16 cellular contexts compared by ENCODE assay signal in the genomic region with DNA sequence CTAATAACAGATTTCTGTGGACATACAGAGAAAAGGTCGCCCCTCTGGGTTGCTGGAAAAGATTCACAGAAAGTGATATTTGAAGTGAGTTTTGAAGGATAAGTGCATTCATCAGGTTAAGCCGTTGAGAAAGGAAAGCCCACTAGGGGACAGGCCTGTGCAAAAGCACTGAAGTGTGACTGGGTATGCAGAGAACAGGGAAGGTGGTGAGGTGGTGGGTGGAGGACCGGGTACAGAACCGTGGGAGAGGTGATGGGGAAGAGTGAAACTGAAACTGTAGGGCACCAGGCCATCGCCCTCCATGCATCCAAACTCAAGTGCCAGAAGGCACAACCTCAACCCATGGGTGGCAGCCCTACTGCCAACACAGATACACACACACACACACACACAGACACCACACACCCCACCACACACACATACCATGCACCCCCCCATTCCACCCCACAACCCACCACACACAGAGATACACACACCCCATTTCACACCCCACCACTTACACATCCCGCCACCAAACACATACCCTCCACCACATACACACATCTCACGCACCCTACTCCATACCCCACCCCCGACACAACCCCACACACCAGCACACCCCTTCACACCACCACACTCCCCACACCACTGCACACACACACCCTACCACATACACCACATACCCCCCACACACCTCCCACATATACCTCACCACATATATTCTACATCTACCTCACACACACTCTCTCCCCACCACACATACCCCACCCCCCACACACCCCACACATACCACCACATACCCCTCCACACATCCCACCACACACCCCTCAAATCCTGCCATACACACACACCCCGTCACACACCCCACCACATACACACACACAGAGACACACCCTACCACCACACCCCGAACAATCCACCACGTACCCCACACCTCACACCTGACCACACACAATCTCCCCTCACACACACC. TPM values are rescaled to one million over a fixed set of nuclear protein-coding genes. Genes with fewer than 3 reads are reported as not detected.
DNase-seq lines count a peak whose midpoint lies in the region; ATAC-seq and TF ChIP-seq lines count a peak whose summit lies in the region.
"Had no signal": no experiment of that assay in that cellular context is flagged by ENCODE, and none has a peak within 500 bp of the region (broad histone marks: within the 10 kb centered on the region; RNA-seq: fewer than 3 reads in every experiment).

No MANE protein-coding gene starts in this region.

- no peaks in the 10 kb centered on the region for H3K36me3 ChIP-seq in CD8-positive, alpha-beta memory T cell (ENCODE audit: insufficient read depth, low read length)

- peak; percentile 47 for ATAC-seq in activated CD8-positive, alpha-beta T cell treated with anti-CD3 and anti-CD28 coated beads, Interleukin-2, amount 10 ng/mL, durations not matched to agents 7 days and 5 days
- ATAC-seq in HG02852 (IDR thresholded peaks at IDR 0.05; ENCODE audit: unreplicated experiment) (no peak), left cardiac atrium (no peak)
- ATAC-seq: psoas muscle had no signal

- H3K27me3 ChIP-seq in CD8-positive, alpha-beta memory T cell (ENCODE audit: insufficient read depth, low read length, poor library complexity, severe bottlenecking): no peaks in the 10 kb centered on the region

- POLR2A ChIA-PET in CD8-positive, alpha-beta memory T cell (lab: Charles Lee): no interaction called here
- POLR2A ChIA-PET in activated CD8-positive, alpha-beta T cell treated with anti-CD3 and anti-CD28 coated beads, Interleukin-2, amount 10 ng/mL, durations not matched to agents 7 days and 5 days (lab: Charles Lee): no interaction called here

- peaks cover 12 to 22% (median 13%) of the 10 kb centered on the region in 3 donors for H3K36me3 Mint-ChIP-seq in CD8-positive, alpha-beta memory T cell
- no peaks in the 10 kb centered on the region for H3K36me3 Mint-ChIP-seq in activated CD8-positive, alpha-beta T cell treated with anti-CD3 and anti-CD28 coated beads, Interleukin-2, amount 10 ng/mL, durations not matched to agents 7 days and 5 days (ENCODE audit: low read depth)
- peaks cover 12 to 28% (median 19%) of the 10 kb centered on the region in 3 donors for H3K36me3 Mint-ChIP-seq in immature natural killer cell

- peak overlapping the region in 3 of 7 donors; percentile 14 to 30 (median 25) for H3K4me3 Mint-ChIP-seq in CD8-positive, alpha-beta memory T cell
- no peak overlapping the region for H3K4me3 Mint-ChIP-seq in activated CD8-positive, alpha-beta T cell treated with anti-CD3 and anti-CD28 coated beads, Interleukin-2, amount 10 ng/mL, durations not matched to agents 7 days and 5 days
- peak overlapping the region; percentile 37 to 57 (median 46) for H3K4me3 Mint-ChIP-seq in immature natural killer cell

- H3K27ac ChIP-seq in CD8-positive, alpha-beta memory T cell (ENCODE audit: low read depth, low read length): no peak overlapping the region
- no peak overlapping the region for H3K27ac ChIP-seq in caudate nucleus (ENCODE audit: low read depth, low read length)
- H3K27ac ChIP-seq: psoas muscle had no signal

- peaks cover 0 to 19% (median 12%) of the 10 kb centered on the region in 5 donors for H3K9me3 Mint-ChIP-seq in CD8-positive, alpha-beta memory T cell
- peaks cover 10% of the 10 kb centered on the region for H3K9me3 Mint-ChIP-seq in activated CD8-positive, alpha-beta T cell treated with anti-CD3 and anti-CD28 coated beads, Interleukin-2, amount 10 ng/mL, durations not matched to agents 7 days and 5 days (ENCODE audit: insufficient read depth)
- peaks cover 0 to 8% (median 5%) of the 10 kb centered on the region in 6 donors for H3K9me3 Mint-ChIP-seq in immature natural killer cell

- no peaks in the 10 kb centered on the region for H3K9me3 ChIP-seq in CD8-positive, alpha-beta memory T cell (ENCODE audit: low read length)
- H3K9me3 ChIP-seq: psoas muscle had no signal

- in situ Hi-C loops in GM13976 (cut with MboI; ENCODE audit: low sequenced_read_pairs, unreplicated experiment): no loop called here

- H3K4me1 Mint-ChIP-seq in CD8-positive, alpha-beta memory T cell: peaks cover 7 to 14% (median 11%) of the 10 kb centered on the region in 3 donors
- peaks cover 6% of the 10 kb centered on the region for H3K4me1 Mint-ChIP-seq in activated CD8-positive, alpha-beta T cell treated with anti-CD3 and anti-CD28 coated beads, Interleukin-2, amount 10 ng/mL, durations not matched to agents 7 days and 5 days (ENCODE audit: low read depth)
- peaks cover 19 to 27% of the 10 kb centered on the region in 2 donors for H3K4me1 Mint-ChIP-seq in immature natural killer cell

- no peak overlapping the region for H3K4me3 ChIP-seq in CD8-positive, alpha-beta memory T cell (ENCODE audit: low read length)
- H3K4me3 ChIP-seq: psoas muscle had no signal

- peak in 1 of 5 donors; percentile 2 for DNase-seq in CD8-positive, alpha-beta memory T cell
- DNase-seq in GM13976 (ENCODE audit: low spot score): peak; percentile 24
- peak; percentile 21 for DNase-seq in activated CD8-positive, alpha-beta T cell treated with anti-CD3 and anti-CD28 coated beads, Interleukin-2, amount 10 ng/mL, durations not matched to agents 7 days and 5 days
- peak; percentile 27 to 49 (median 28) for DNase-seq in immature natural killer cell
- DNase-seq in caudate nucleus (lab: John Stamatoyannopoulos, UW): no peak
- DNase-seq in KG1 (lab: John Stamatoyannopoulos, UW): no peak
- no peak for DNase-seq in left cardiac atrium
- DNase-seq: activated CD8-positive, alpha-beta memory T cell treated with anti-CD3 and anti-CD28 coated beads, Interleukin-2, amount 50 U/mL, for 4 hours; amniotic stem cell; COR-L47; midbrain; NCI-H226; psoas muscle; stimulated activated CD4-positive, alpha-beta T cell treated with anti-CD3 and anti-CD28 coated beads, Interleukin-4, amount 100 ng/mL, for 1 hour; T1000 had no signal

- CTCF ChIA-PET in CD8-positive, alpha-beta memory T cell (lab: Charles Lee): no interaction called here
- CTCF ChIA-PET in activated CD8-positive, alpha-beta T cell treated with anti-CD3 and anti-CD28 coated beads, Interleukin-2, amount 10 ng/mL, durations not matched to agents 7 days and 5 days (lab: Charles Lee): no interaction called here

- H3K27me3 Mint-ChIP-seq in CD8-positive, alpha-beta memory T cell: no peaks in the 10 kb centered on the region
- H3K27me3 Mint-ChIP-seq in activated CD8-positive, alpha-beta T cell treated with anti-CD3 and anti-CD28 coated beads, Interleukin-2, amount 10 ng/mL, durations not matched to agents 7 days and 5 days (ENCODE audit: low read depth): no peaks in the 10 kb centered on the region
- peaks cover 0 to 10% (median 3%) of the 10 kb centered on the region in 3 donors for H3K27me3 Mint-ChIP-seq in immature natural killer cell (ENCODE audit: low read depth in 3 of 3)

- TF ChIP-seq CTCF in GM13976 (IDR thresholded peaks at IDR 0.05; ENCODE audit: borderline replicate concordance, control extremely low read depth, extremely low read depth, insufficient read depth, missing control alignments): no peak

- H3K27ac Mint-ChIP-seq in CD8-positive, alpha-beta memory T cell: peak overlapping the region in 6 of 8 donors; percentile 3 to 66 (median 52)
- peak overlapping the region; percentile 50 for H3K27ac Mint-ChIP-seq in activated CD8-positive, alpha-beta T cell treated with anti-CD3 and anti-CD28 coated beads, Interleukin-2, amount 10 ng/mL, durations not matched to agents 7 days and 5 days
- H3K27ac Mint-ChIP-seq in immature natural killer cell: peak overlapping the region; percentile 5 to 86 (median 81)

- intact Hi-C loops in left cardiac atrium (cut with DNase I): no loop called here

- no peaks in the 10 kb centered on the region for H3K4me1 ChIP-seq in CD8-positive, alpha-beta memory T cell (ENCODE audit: insufficient read depth, low read length)
- H3K4me1 ChIP-seq: psoas muscle had no signal

RNA-seq across cellular contexts. Expression of gene TSEN15, which starts 59.0 kb away (rescaled TPM):
- 10 to 100 TPM; 44.4 to 44.8 TPM for total RNA-seq in CD8-positive, alpha-beta memory T cell
- polyA plus RNA-seq in CD8-positive, alpha-beta memory T cell: 54.3 TPM
- total RNA-seq in activated CD8-positive, alpha-beta T cell treated with anti-CD3 and anti-CD28 coated beads, Interleukin-2, amount 10 ng/mL, durations not matched to agents 7 days and 5 days: 10 to 100 TPM; 45.1 to 48.7 TPM
- 10 to 100 TPM; 83.2 to 94.4 (median 87.9) TPM for polyA plus RNA-seq in immature natural killer cell
- 10 to 100 TPM; 20.2 to 23.6 TPM for total RNA-seq in left cardiac atrium

Comparison
In these comparisons a context has a peak if more than half of its experiments do, and no peak if none do; other contexts are left out.
1. DNase-seq: peak in GM13976 (single experiment), activated CD8-positive, alpha-beta T cell treated with anti-CD3 and anti-CD28 coated beads, Interleukin-2, amount 10 ng/mL, durations not matched to agents 7 days and 5 days (single experiment) and immature natural killer cell (3 of 3); none in caudate nucleus (0 of 61), KG1 (single experiment) and left cardiac atrium (single experiment).
2. Peak in every context shown above with its lines, with median percentiles within 50 percentile points of each other: H3K27ac Mint-ChIP-seq.